In the genomic region with DNA sequence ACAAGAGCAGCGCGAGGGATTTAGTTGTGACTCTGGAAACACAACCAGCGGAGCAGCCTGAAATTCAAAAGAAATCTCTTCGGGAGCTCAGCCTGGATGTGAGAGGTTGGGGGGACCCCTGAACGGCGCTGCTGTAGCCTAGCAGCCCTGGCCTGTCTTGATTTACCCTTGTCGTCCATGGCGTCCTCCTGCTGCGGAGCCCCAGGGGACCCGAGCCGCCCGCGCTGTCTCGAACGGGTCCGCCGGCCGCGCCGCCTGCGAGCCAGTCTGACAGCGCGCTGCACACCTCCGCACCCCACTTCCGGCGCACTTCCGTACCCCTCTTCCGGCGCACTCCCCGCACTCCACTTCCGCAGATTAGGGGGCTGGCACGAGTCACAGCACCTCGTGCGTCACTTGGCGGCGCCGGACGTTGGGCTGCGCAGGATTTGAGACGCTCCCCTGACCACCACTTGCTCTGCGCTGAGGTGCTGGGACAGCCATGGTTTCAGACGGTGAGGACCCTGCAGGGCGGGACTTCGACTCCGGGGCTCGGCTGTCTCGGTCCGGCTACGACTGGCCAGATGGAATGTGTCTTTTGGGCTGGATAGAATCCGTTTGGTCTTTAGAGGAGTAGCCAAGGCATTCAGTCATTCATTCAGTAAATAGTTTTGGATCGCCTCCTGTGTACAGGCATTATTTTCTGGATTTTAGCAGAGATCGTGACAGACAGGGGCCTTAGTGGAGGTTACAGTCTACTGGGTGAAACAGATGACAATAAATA, we compare ENCODE assay signal across 8 cellular contexts. TPM values are rescaled to one million over a fixed set of nuclear protein-coding genes. Genes with fewer than 3 reads are reported as not detected.
DNase-seq lines count a peak whose midpoint lies in the region; ATAC-seq and TF ChIP-seq lines count a peak whose summit lies in the region.

Gene EIF2B1, minus strand, starts transcription at position 308 of the 763 bp plus-strand sequence. Its CDS starts 129 bp downstream, at position 179.
Gene GTF2H3, plus strand, starts transcription at position 451 of the 763 bp plus-strand sequence. Its CDS starts 31 bp downstream, at position 482.

- peak within 1 kb of the TSS; percentile 95 for H3K27ac Mint-ChIP-seq in activated T-helper 2 cell treated with anti-CD3 and anti-CD28 coated beads, Interferon-gamma antibody, Interleukin-2, Interleukin-4, amounts not matched to agents 10 μg/mL and 5 μg/mL and 100 μg/mL, durations not matched to agents 14 hours and 24 hours and 36 hours
- peak within 1 kb of the TSS; percentile 98 for H3K27ac Mint-ChIP-seq in natural killer cell

- peaks cover 16% of the 10 kb centered on the region for H3K4me1 Mint-ChIP-seq in activated T-helper 2 cell treated with anti-CD3 and anti-CD28 coated beads, Interferon-gamma antibody, Interleukin-2, Interleukin-4, amounts not matched to agents 10 μg/mL and 5 μg/mL and 100 μg/mL, durations not matched to agents 14 hours and 24 hours and 36 hours (ENCODE audit: low read depth)
- H3K4me1 Mint-ChIP-seq in natural killer cell: peaks cover 26 to 28% of the 10 kb centered on the region in 2 donors

- H3K4me3 Mint-ChIP-seq in activated T-helper 2 cell treated with anti-CD3 and anti-CD28 coated beads, Interferon-gamma antibody, Interleukin-2, Interleukin-4, amounts not matched to agents 10 μg/mL and 5 μg/mL and 100 μg/mL, durations not matched to agents 14 hours and 24 hours and 36 hours (ENCODE audit: low read depth): peak within 1 kb of the TSS; percentile 95
- peak within 1 kb of the TSS; percentile 97 for H3K4me3 Mint-ChIP-seq in natural killer cell

- H3K9me3 ChIP-seq in RWPE2 (ENCODE audit: severe bottlenecking): no peaks in the 10 kb centered on the region

- ATAC-seq in RWPE2 (ENCODE audit: low read depth): peak; percentile 97
- peak; percentile 93 to 98 (median 98) for ATAC-seq in natural killer cell

- no peaks in the 10 kb centered on the region for H3K27me3 ChIP-seq in RWPE2 (ENCODE audit: insufficient read depth, poor library complexity, severe bottlenecking)

- peak within 1 kb of the TSS; percentile 75 for H3K4me3 ChIP-seq in RWPE2 (ENCODE audit: severe bottlenecking)
- peak within 1 kb of the TSS; percentile 99 for H3K4me3 ChIP-seq in fibroblast of mammary gland (ENCODE audit: control insufficient read depth, low read depth, low read length)

- DNase-seq in EH (ENCODE audit: low read depth) (peak; percentile 96), H4 (ENCODE audit: low spot score) (peak; percentile 97), LoVo (ENCODE audit: low spot score) (peak; percentile 100), RWPE2 (ENCODE audit: low spot score) (peak; percentile 97), fibroblast of mammary gland (ENCODE audit: low read depth) (peak; percentile 94), natural killer cell (peak; percentile 96)
- peak; percentile 96 for DNase-seq in activated T-helper 2 cell treated with anti-CD3 and anti-CD28 coated beads, Interferon-gamma antibody, Interleukin-2, Interleukin-4, amounts not matched to agents 10 μg/mL and 5 μg/mL and 100 μg/mL, durations not matched to agents 14 hours and 24 hours and 36 hours (ENCODE audit: low spot score)
- DNase-seq in stimulated activated naive CD4-positive, alpha-beta T cell treated with Interleukin-2 at 50 U/mL for 16 hours (lab: John Stamatoyannopoulos, UW): peak; percentile 96

- intact Hi-C loops in activated T-helper 2 cell treated with anti-CD3 and anti-CD28 coated beads, Interferon-gamma antibody, Interleukin-2, Interleukin-4, amounts not matched to agents 10 μg/mL and 5 μg/mL and 100 μg/mL, durations not matched to agents 14 hours and 24 hours and 36 hours (cut with micrococcal nuclease): loop anchor here (1.0 to 5.0 kb wide), 4 partner anchors 31 to 339 kb away; partner anchors contain the start of genes ATP6V0A2, CCDC92, DDX55 and TMED2
- intact Hi-C loops in natural killer cell (cut with micrococcal nuclease): loop anchor here (1.0 kb wide), 2 partner anchors 49 to 175 kb away; partner anchors contain the start of genes SNRNP35 and TMED2

- no peaks in the 10 kb centered on the region for H3K9me3 Mint-ChIP-seq in activated T-helper 2 cell treated with anti-CD3 and anti-CD28 coated beads, Interferon-gamma antibody, Interleukin-2, Interleukin-4, amounts not matched to agents 10 μg/mL and 5 μg/mL and 100 μg/mL, durations not matched to agents 14 hours and 24 hours and 36 hours
- H3K9me3 Mint-ChIP-seq in natural killer cell: no peaks in the 10 kb centered on the region

- peaks cover 41% of the 10 kb centered on the region for H3K36me3 Mint-ChIP-seq in activated T-helper 2 cell treated with anti-CD3 and anti-CD28 coated beads, Interferon-gamma antibody, Interleukin-2, Interleukin-4, amounts not matched to agents 10 μg/mL and 5 μg/mL and 100 μg/mL, durations not matched to agents 14 hours and 24 hours and 36 hours (ENCODE audit: low read depth)
- peaks cover 8% of the 10 kb centered on the region for H3K36me3 Mint-ChIP-seq in natural killer cell

- H3K27me3 Mint-ChIP-seq in activated T-helper 2 cell treated with anti-CD3 and anti-CD28 coated beads, Interferon-gamma antibody, Interleukin-2, Interleukin-4, amounts not matched to agents 10 μg/mL and 5 μg/mL and 100 μg/mL, durations not matched to agents 14 hours and 24 hours and 36 hours (ENCODE audit: low read depth): no peaks in the 10 kb centered on the region
- no peaks in the 10 kb centered on the region for H3K27me3 Mint-ChIP-seq in natural killer cell (ENCODE audit: low read depth in 2 of 2)

- no peaks in the 10 kb centered on the region for H3K4me1 ChIP-seq in RWPE2 (ENCODE audit: insufficient read depth, poor library complexity, severe bottlenecking)

- no peak for TF ChIP-seq CTCF in RWPE2 (IDR thresholded peaks at IDR 0.05; ENCODE audit: poor library complexity, severe bottlenecking)
- TF ChIP-seq CTCF in fibroblast of mammary gland (conservative IDR thresholded peaks at IDR 0.05; ENCODE audit: control insufficient read depth, insufficient read depth, low read depth, low read length): no peak
- TF ChIP-seq CTCF in natural killer cell (IDR thresholded peaks at IDR 0.05): no peak

- peaks cover 47% of the 10 kb centered on the region for H3K36me3 ChIP-seq in RWPE2 (ENCODE audit: low read depth)

- H3K27ac ChIP-seq in RWPE2 (ENCODE audit: poor library complexity, severe bottlenecking): peak within 1 kb of the TSS; percentile 38

RNA-seq across cellular contexts. Expression of gene EIF2B1, which starts in this region (rescaled TPM):
- 61.6 and 116 TPM in 2 replicates for total RNA-seq in H4 (2014; rRNA removed; shearing (Covaris generic))
- 65.8 and 66.0 TPM in 2 replicates for total RNA-seq in activated T-helper 2 cell treated with anti-CD3 and anti-CD28 coated beads, Interferon-gamma antibody, Interleukin-2, Interleukin-4, amounts not matched to agents 10 μg/mL and 5 μg/mL and 100 μg/mL, durations not matched to agents 14 hours and 24 hours and 36 hours
- total RNA-seq in natural killer cell: 10 to 100 TPM; 50.5 to 55.7 (median 51.0) TPM

RNA-seq across cellular contexts. Expression of gene GTF2H3, which starts in this region (rescaled TPM):
- 96.5 and 97.3 TPM in 2 replicates for total RNA-seq in H4 (2014; rRNA removed; shearing (Covaris generic))
- total RNA-seq in activated T-helper 2 cell treated with anti-CD3 and anti-CD28 coated beads, Interferon-gamma antibody, Interleukin-2, Interleukin-4, amounts not matched to agents 10 μg/mL and 5 μg/mL and 100 μg/mL, durations not matched to agents 14 hours and 24 hours and 36 hours: 53.2 and 65.4 TPM in 2 replicates
- total RNA-seq in natural killer cell: 10 to 100 TPM; 12.8 to 21.3 (median 21.2) TPM

Comparison
In these comparisons a context has a peak if more than half of its experiments do, and no peak if none do; other contexts are left out.
1. Peak in every context shown above with its lines: DNase-seq, ATAC-seq, H3K4me3 ChIP-seq and H3K27ac ChIP-seq.